Comparison of ENCODE assay signal across 7 cellular contexts in the genomic region with DNA sequence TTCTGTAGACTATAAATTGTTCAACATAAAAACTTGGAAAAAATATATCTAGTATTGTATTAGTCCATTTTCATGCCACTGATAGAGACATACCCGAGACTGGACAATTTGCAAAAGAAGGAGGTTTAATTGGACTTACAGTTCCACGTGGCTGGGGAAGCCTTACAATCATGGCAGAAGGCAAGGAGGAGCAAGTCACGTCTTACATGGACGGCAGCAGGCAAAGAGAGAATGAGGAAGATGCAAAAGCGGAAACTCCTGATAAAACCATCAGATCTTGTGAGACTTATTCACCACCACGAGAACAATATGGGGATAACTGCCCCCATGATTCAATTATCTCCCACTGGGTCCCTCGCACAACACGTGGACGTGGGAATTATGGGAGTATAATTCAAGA. TPM values are rescaled to one million over a fixed set of nuclear protein-coding genes. Genes with fewer than 3 reads are reported as not detected.
DNase-seq lines count a peak whose midpoint lies in the region; ATAC-seq, FAIRE-seq and TF ChIP-seq lines count a peak whose summit lies in the region.
"Not testable (repeated sequence)": the region's sequence is repeated elsewhere in the genome, so short reads cannot be mapped to it uniquely, and the experiment has no call there.

No MANE protein-coding gene starts in this region.

- not testable (repeated sequence) for H3K27me3 ChIP-seq in CD4-positive, alpha-beta T cell (ENCODE audit: control insufficient read depth, insufficient read depth, low read length); K562 (ENCODE audit: control insufficient read depth in 2 of 2, insufficient read depth in 2 of 2, low read length in 2 of 2)

- not testable (repeated sequence) for H3K9me1 ChIP-seq in K562 (ENCODE audit: control insufficient read depth, insufficient read depth, low read length)

- H2AFZ ChIP-seq in K562 (ENCODE audit: low read depth, low read length), result not testable (repeated sequence)

- not testable (repeated sequence) for H4K20me1 ChIP-seq in K562 (replicated peaks; ENCODE audit: control insufficient read depth, insufficient read depth, low read length)

- not testable (repeated sequence) for H3K27me3 Mint-ChIP-seq in CD4-positive, alpha-beta T cell; activated T-helper 1 cell treated with anti-CD3 and anti-CD28 coated beads, Interleukin-12 subunit alpha, Interleukin-12 subunit beta, Interleukin-2, Interleukin-4 antibody, amounts not matched to agents 30 ng/mL and 10 ng/mL and 1 ng/mL, durations not matched to agents 14 hours and 24 hours and 36 hours (ENCODE audit: insufficient read depth); chondrocyte (ENCODE audit: low read depth); naive B cell; natural killer cell (ENCODE audit: low read depth in 2 of 2); stimulated activated memory B cell treated with anti-CD40 and anti-IgM and Interleukin-4, amounts not matched to agents 10 μg/mL and 1 μg/mL and 100 μg/mL, for 72 hours

- H3K4me2 ChIP-seq in K562 (ENCODE audit: insufficient read depth, low read length), result not testable (repeated sequence)

- in situ Hi-C loops in K562 (cut with MboI), result not testable (repeated sequence)

- not testable (repeated sequence) for H3K9ac ChIP-seq in K562 (ENCODE audit: insufficient read depth in 1 of 2, low read depth in 2 of 2, low read length in 2 of 2)

- H3K36me3 Mint-ChIP-seq in CD4-positive, alpha-beta T cell (ENCODE audit: low read depth), result peaks cover 41% of the 10 kb centered on the region
- peaks cover 18% of the 10 kb centered on the region for H3K36me3 Mint-ChIP-seq in activated T-helper 1 cell treated with anti-CD3 and anti-CD28 coated beads, Interleukin-12 subunit alpha, Interleukin-12 subunit beta, Interleukin-2, Interleukin-4 antibody, amounts not matched to agents 30 ng/mL and 10 ng/mL and 1 ng/mL, durations not matched to agents 14 hours and 24 hours and 36 hours (ENCODE audit: low read depth)
- H3K36me3 Mint-ChIP-seq in chondrocyte (ENCODE audit: low read depth); natural killer cell: not testable (repeated sequence)
- peaks cover 8 to 11% of the 10 kb centered on the region in 2 donors for H3K36me3 Mint-ChIP-seq in naive B cell
- H3K36me3 Mint-ChIP-seq in stimulated activated memory B cell treated with anti-CD40 and anti-IgM and Interleukin-4, amounts not matched to agents 10 μg/mL and 1 μg/mL and 100 μg/mL, for 72 hours, result peaks cover 54% of the 10 kb centered on the region

- H3K9me3 Mint-ChIP-seq in CD4-positive, alpha-beta T cell; activated T-helper 1 cell treated with anti-CD3 and anti-CD28 coated beads, Interleukin-12 subunit alpha, Interleukin-12 subunit beta, Interleukin-2, Interleukin-4 antibody, amounts not matched to agents 30 ng/mL and 10 ng/mL and 1 ng/mL, durations not matched to agents 14 hours and 24 hours and 36 hours; chondrocyte (ENCODE audit: low read depth); naive B cell; natural killer cell; stimulated activated memory B cell treated with anti-CD40 and anti-IgM and Interleukin-4, amounts not matched to agents 10 μg/mL and 1 μg/mL and 100 μg/mL, for 72 hours: not testable (repeated sequence)

- CTCF ChIA-PET in CD4-positive, alpha-beta T cell (lab: Charles Lee); K562 (lab: Yijun Ruan, JAX; ENCODE audit: low intra/inter-chr PET ratio): not testable (repeated sequence)

- peaks cover 11 to 59% of the 10 kb centered on the region in 2 experiments for H3K4me1 ChIP-seq in K562 (replicated peaks in 1 of 2; ENCODE audit: control insufficient read depth in 2 of 2, insufficient read depth in 2 of 2, low read length in 2 of 2)

- not testable (repeated sequence) for TF ChIP-seq RAD21 in K562 (CRISPR knock-in tag; conservative IDR thresholded peaks at IDR 0.05 in 1 of 2, IDR thresholded peaks at IDR 0.05 in 1 of 2)

- H3K4me1 Mint-ChIP-seq in CD4-positive, alpha-beta T cell (ENCODE audit: low read depth), result peaks cover 92% of the 10 kb centered on the region
- peaks cover 75% of the 10 kb centered on the region for H3K4me1 Mint-ChIP-seq in activated T-helper 1 cell treated with anti-CD3 and anti-CD28 coated beads, Interleukin-12 subunit alpha, Interleukin-12 subunit beta, Interleukin-2, Interleukin-4 antibody, amounts not matched to agents 30 ng/mL and 10 ng/mL and 1 ng/mL, durations not matched to agents 14 hours and 24 hours and 36 hours (ENCODE audit: low read depth)
- peaks cover 58% of the 10 kb centered on the region for H3K4me1 Mint-ChIP-seq in chondrocyte (ENCODE audit: low read depth)
- H3K4me1 Mint-ChIP-seq in naive B cell, result peaks cover 59 to 82% (median 61%) of the 10 kb centered on the region in 3 donors
- H3K4me1 Mint-ChIP-seq in natural killer cell, result peaks cover 74 to 82% of the 10 kb centered on the region in 2 donors
- peaks cover 68% of the 10 kb centered on the region for H3K4me1 Mint-ChIP-seq in stimulated activated memory B cell treated with anti-CD40 and anti-IgM and Interleukin-4, amounts not matched to agents 10 μg/mL and 1 μg/mL and 100 μg/mL, for 72 hours

- H3K9me3 ChIP-seq in CD4-positive, alpha-beta T cell (ENCODE audit: control insufficient read depth, low read length); K562 (replicated peaks; ENCODE audit: control insufficient read depth, insufficient read depth, low read depth, low read length): not testable (repeated sequence)

- H3K4me3 Mint-ChIP-seq in CD4-positive, alpha-beta T cell; activated T-helper 1 cell treated with anti-CD3 and anti-CD28 coated beads, Interleukin-12 subunit alpha, Interleukin-12 subunit beta, Interleukin-2, Interleukin-4 antibody, amounts not matched to agents 30 ng/mL and 10 ng/mL and 1 ng/mL, durations not matched to agents 14 hours and 24 hours and 36 hours; chondrocyte (ENCODE audit: unreplicated experiment); natural killer cell; stimulated activated memory B cell treated with anti-CD40 and anti-IgM and Interleukin-4, amounts not matched to agents 10 μg/mL and 1 μg/mL and 100 μg/mL, for 72 hours: not testable (repeated sequence)
- peak overlapping the region in 1 of 8 donors; percentile 25 for H3K4me3 Mint-ChIP-seq in naive B cell

- intact Hi-C loops in CD4-positive, alpha-beta T cell (cut with DNase I, micrococcal nuclease); activated T-helper 1 cell treated with anti-CD3 and anti-CD28 coated beads, Interleukin-12 subunit alpha, Interleukin-12 subunit beta, Interleukin-2, Interleukin-4 antibody, amounts not matched to agents 30 ng/mL and 10 ng/mL and 1 ng/mL, durations not matched to agents 14 hours and 24 hours and 36 hours (cut with micrococcal nuclease); K562 (cut with micrococcal nuclease); natural killer cell (cut with micrococcal nuclease): not testable (repeated sequence)

- H3K27ac Mint-ChIP-seq in CD4-positive, alpha-beta T cell, result peak overlapping the region; percentile 13
- H3K27ac Mint-ChIP-seq in activated T-helper 1 cell treated with anti-CD3 and anti-CD28 coated beads, Interleukin-12 subunit alpha, Interleukin-12 subunit beta, Interleukin-2, Interleukin-4 antibody, amounts not matched to agents 30 ng/mL and 10 ng/mL and 1 ng/mL, durations not matched to agents 14 hours and 24 hours and 36 hours, result peak overlapping the region; percentile 35
- H3K27ac Mint-ChIP-seq in chondrocyte (ENCODE audit: unreplicated experiment), result peak overlapping the region; percentile 32
- H3K27ac Mint-ChIP-seq in naive B cell, result peak overlapping the region in 4 of 6 donors; percentile 61 to 90 (median 66)
- peak overlapping the region; percentile 10 to 34 for H3K27ac Mint-ChIP-seq in natural killer cell
- H3K27ac Mint-ChIP-seq in stimulated activated memory B cell treated with anti-CD40 and anti-IgM and Interleukin-4, amounts not matched to agents 10 μg/mL and 1 μg/mL and 100 μg/mL, for 72 hours, result peak overlapping the region; percentile 31

- POLR2A ChIA-PET in CD4-positive, alpha-beta T cell (lab: Charles Lee), result interaction anchor here (1.3 to 1.4 kb wide), 2 partner anchors 13 to 16 kb away, joined by 9 to 11 read pairs; a partner anchor contains a TSS
- POLR2A ChIA-PET in K562 (lab: Yijun Ruan, JAX), result interaction anchor here (1.0 to 1.5 kb wide), 3 partner anchors 10 to 17 kb away, joined by 3 to 6 read pairs (median 5); no protein-coding TSS in a partner anchor

- TF ChIP-seq POLR2A in K562 (conservative IDR thresholded peaks at IDR 0.05), result not testable (repeated sequence)

- not testable (repeated sequence) for H3K27ac ChIP-seq in CD4-positive, alpha-beta T cell (ENCODE audit: low read depth, low read length); K562 (ENCODE audit: extremely low read depth, low read depth, low read length)

- BruUV-seq in K562 (replicated peaks; lab: Mats Ljungman, UMichigan), result not testable (repeated sequence)

- TF ChIP-seq EP300 in K562 (IDR thresholded peaks at IDR 0.05; ENCODE audit: low read length), result not testable (repeated sequence)

- DNase-seq in CD4-positive, alpha-beta T cell; activated T-helper 1 cell treated with anti-CD3 and anti-CD28 coated beads, Interleukin-12 subunit alpha, Interleukin-12 subunit beta, Interleukin-2, Interleukin-4 antibody, amounts not matched to agents 30 ng/mL and 10 ng/mL and 1 ng/mL, durations not matched to agents 14 hours and 24 hours and 36 hours (ENCODE audit: low spot score); K562 (ENCODE audit: extremely low read depth in 1 of 4, low spot score in 3 of 4); chondrocyte (ENCODE audit: low spot score); naive B cell; natural killer cell: not testable (repeated sequence)

- H3K79me2 ChIP-seq in K562 (ENCODE audit: control insufficient read depth, insufficient read depth, low read length), result peaks cover 92% of the 10 kb centered on the region

- FAIRE-seq in K562 (lab: Jason Lieb, UNC), result not testable (repeated sequence)

- H3K4me3 ChIP-seq in K562, result not testable (repeated sequence)

- 91% methylated on average over 9 of the region's 9 CpGs for WGBS in K562 (ENCODE audit: insufficient coverage, low coverage, missing lambda C conversion rate)

- not testable (repeated sequence) for TF ChIP-seq CTCF in CD4-positive, alpha-beta T cell (IDR thresholded peaks at IDR 0.05); K562 (IDR thresholded peaks at IDR 0.05 in 2 of 3, conservative IDR thresholded peaks at IDR 0.05 in 1 of 3; ENCODE audit: insufficient read depth in 2 of 3, low read depth in 1 of 3, low read length in 3 of 3); chondrocyte (IDR thresholded peaks at IDR 0.05); natural killer cell (IDR thresholded peaks at IDR 0.05)

- not testable (repeated sequence) for ATAC-seq in CD4-positive, alpha-beta T cell (ENCODE audit: poor library complexity); K562; naive B cell (ENCODE audit: low read depth in 2 of 2); natural killer cell; stimulated activated memory B cell treated with anti-CD40 and anti-IgM and Interleukin-4, amounts not matched to agents 10 μg/mL and 1 μg/mL and 100 μg/mL, for 72 hours

- peaks cover 43% of the 10 kb centered on the region; the same call in 2 of the 3 replicates for H3K36me3 ChIP-seq in K562 (ENCODE audit: control insufficient read depth, insufficient read depth, low read length)

RNA-seq across cellular contexts. Expression of a gene that starts 15.4 kb away (rescaled TPM):
- total RNA-seq in CD4-positive, alpha-beta T cell, result 10 to 100 TPM; 68.6 to 76.3 TPM
- total RNA-seq in activated T-helper 1 cell treated with anti-CD3 and anti-CD28 coated beads, Interleukin-12 subunit alpha, Interleukin-12 subunit beta, Interleukin-2, Interleukin-4 antibody, amounts not matched to agents 30 ng/mL and 10 ng/mL and 1 ng/mL, durations not matched to agents 14 hours and 24 hours and 36 hours, result 53.6 and 58.6 TPM in 2 replicates
- 62.0 and 200 TPM in 2 replicates for total RNA-seq in K562 (2011; cell fraction: chromatin; rRNA removed; ENCODE audit: low replicate concordance)
- total RNA-seq in K562 (2011; cell fraction: nucleolus; rRNA removed), result 24.7 and 42.9 TPM in 2 replicates
- 66.4 and 102 TPM in 2 replicates for total RNA-seq in K562 (2011; cell fraction: nucleoplasm; rRNA removed)
- total RNA-seq in K562 (2014; rRNA removed), result 33.9 and 36.8 TPM in 2 replicates
- 54.5 and 56.4 TPM in 2 replicates for total RNA-seq in K562 (2014; rRNA removed; fragmentation: Illumina TruSeq; extraction: Trizol)
- total RNA-seq in K562 (2015; rRNA removed; fragmentation: Illumina TruSeq; extraction: Trizol), result 57.6 and 62.6 TPM in 2 replicates
- 40.5 and 43.4 TPM in 2 replicates for total RNA-seq in K562 (2021)
- 22.0 and 31.3 TPM in 2 replicates for polyA plus RNA-seq in K562 (2011; rRNA removed)
- 14.2 and 17.7 TPM in 2 replicates for polyA plus RNA-seq in K562 (2011; cell fraction: cytosol; rRNA removed)
- polyA plus RNA-seq in K562 (2011; cell fraction: nucleus; rRNA removed), result 47.1 and 49.3 TPM in 2 replicates
- 23.4 and 27.9 TPM in 2 replicates for polyA plus RNA-seq in K562 (2012)
- polyA plus RNA-seq in K562 (2014; fragmentation: Illumina TruSeq; extraction: Trizol), result 38.2 and 43.5 TPM in 2 replicates
- 10 to 100 TPM in 1 of 2 experiments, 1 to 10 TPM in 1; 7.7 to 14.1 TPM for polyA plus RNA-seq in K562 (2014; fragmentation: Nextera tagmentation; extraction: Ambion mirVana)
- polyA plus RNA-seq in K562 (2014; rRNA removed), result 25.7 and 32.9 TPM in 2 replicates
- polyA minus RNA-seq in K562 (2011; rRNA and poly(A)+ RNA removed), result 109 and 122 TPM in 2 replicates
- 32.7 and 45.0 TPM in 2 replicates for polyA minus RNA-seq in K562 (2011; cell fraction: cytosol; rRNA and poly(A)+ RNA removed)
- 65.6 and 111 TPM in 2 replicates for polyA minus RNA-seq in K562 (2011; cell fraction: nucleus; rRNA and poly(A)+ RNA removed)
- total RNA-seq in chondrocyte, result 22.7 to 28.9 TPM (median 25.8 TPM) in 3 replicates
- polyA plus RNA-seq in naive B cell (ENCODE audit: low read depth in 6 of 6), result 10 to 100 TPM in 1 of 6 donors, 1 to 10 TPM in 5; 4.6 to 15.2 (median 8.5) TPM
- 100 to 1,000 TPM; 155 TPM for total RNA-seq in natural killer cell

Comparison
In these comparisons a context has a peak if more than half of its experiments do, and no peak if none do; other contexts are left out.
1. H3K27ac Mint-ChIP-seq: peak in every context shown above with its lines; median percentile 66 in naive B cell; 35 in activated T-helper 1 cell treated with anti-CD3 and anti-CD28 coated beads, Interleukin-12 subunit alpha, Interleukin-12 subunit beta, Interleukin-2, Interleukin-4 antibody, amounts not matched to agents 30 ng/mL and 10 ng/mL and 1 ng/mL, durations not matched to agents 14 hours and 24 hours and 36 hours; 32 in chondrocyte; 31 in stimulated activated memory B cell treated with anti-CD40 and anti-IgM and Interleukin-4, amounts not matched to agents 10 μg/mL and 1 μg/mL and 100 μg/mL, for 72 hours; 22 in natural killer cell; 13 in CD4-positive, alpha-beta T cell.